In the genomic region with DNA sequence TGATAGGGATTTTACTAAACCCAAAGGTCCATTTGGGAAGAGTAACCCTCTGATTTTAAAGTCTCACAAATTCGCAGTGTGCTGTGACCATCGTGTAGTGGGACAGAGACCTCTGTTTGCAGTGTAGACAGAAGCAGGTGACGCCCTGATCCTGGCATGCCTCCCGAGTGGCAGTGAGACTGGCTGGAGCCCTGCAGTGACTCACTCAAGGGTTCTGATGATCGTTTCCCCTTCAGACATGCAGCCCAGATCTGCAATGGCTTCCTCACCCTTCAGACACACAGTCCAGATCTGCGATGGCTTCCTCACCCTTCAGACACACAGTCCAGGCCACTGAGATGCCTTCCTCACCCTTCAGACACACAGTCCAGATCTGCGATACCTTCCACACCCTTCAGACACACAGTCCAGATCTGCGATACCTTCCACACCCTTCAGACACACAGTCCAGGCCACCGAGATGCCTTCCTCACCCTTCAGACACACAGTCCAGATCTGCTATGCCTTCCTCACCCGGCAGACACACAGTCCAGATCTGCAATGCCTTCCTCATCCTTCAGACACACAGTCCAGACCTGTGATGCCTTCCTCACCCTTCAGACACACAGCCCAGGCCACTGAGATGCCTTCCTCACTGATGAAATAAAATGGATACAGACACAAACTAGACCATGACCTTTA, we compare ENCODE assay signal across 1 cellular context.
TF ChIP-seq lines count a peak whose summit lies in the region.

No MANE protein-coding gene starts in this region.

TF ChIP-seq in SK-N-SH treated with all-trans-retinoic acid at 6 μM for 48 hours, 23 proteins besides CTCF, POLR2A, EP300 and RAD21 (continued from another document):
- TF ChIP-seq SNAI2 (CRISPR knock-in tag; IDR thresholded peaks at IDR 0.05) (no peak), CREB5 (CRISPR knock-in tag; IDR thresholded peaks at IDR 0.05; ENCODE audit: low read depth) (no peak), PPARA (CRISPR knock-in tag; IDR thresholded peaks at IDR 0.05; ENCODE audit: borderline replicate concordance) (no peak), ZNF565 (CRISPR knock-in tag; conservative IDR thresholded peaks at IDR 0.05; ENCODE audit: low read depth) (no peak), ZFP3 (CRISPR knock-in tag; IDR thresholded peaks at IDR 0.05) (no peak), ZC3H10 (CRISPR knock-in tag; IDR thresholded peaks at IDR 0.05) (no peak), ZNF8 (CRISPR knock-in tag; IDR thresholded peaks at IDR 0.05) (no peak), OSR1 (CRISPR knock-in tag; IDR thresholded peaks at IDR 0.05) (no peak), CSDC2 (CRISPR knock-in tag; IDR thresholded peaks at IDR 0.05) (no peak), POU6F1 (CRISPR knock-in tag; IDR thresholded peaks at IDR 0.05; ENCODE audit: borderline replicate concordance, low read depth) (no peak)
- TF ChIP-seq, protein P1, sequence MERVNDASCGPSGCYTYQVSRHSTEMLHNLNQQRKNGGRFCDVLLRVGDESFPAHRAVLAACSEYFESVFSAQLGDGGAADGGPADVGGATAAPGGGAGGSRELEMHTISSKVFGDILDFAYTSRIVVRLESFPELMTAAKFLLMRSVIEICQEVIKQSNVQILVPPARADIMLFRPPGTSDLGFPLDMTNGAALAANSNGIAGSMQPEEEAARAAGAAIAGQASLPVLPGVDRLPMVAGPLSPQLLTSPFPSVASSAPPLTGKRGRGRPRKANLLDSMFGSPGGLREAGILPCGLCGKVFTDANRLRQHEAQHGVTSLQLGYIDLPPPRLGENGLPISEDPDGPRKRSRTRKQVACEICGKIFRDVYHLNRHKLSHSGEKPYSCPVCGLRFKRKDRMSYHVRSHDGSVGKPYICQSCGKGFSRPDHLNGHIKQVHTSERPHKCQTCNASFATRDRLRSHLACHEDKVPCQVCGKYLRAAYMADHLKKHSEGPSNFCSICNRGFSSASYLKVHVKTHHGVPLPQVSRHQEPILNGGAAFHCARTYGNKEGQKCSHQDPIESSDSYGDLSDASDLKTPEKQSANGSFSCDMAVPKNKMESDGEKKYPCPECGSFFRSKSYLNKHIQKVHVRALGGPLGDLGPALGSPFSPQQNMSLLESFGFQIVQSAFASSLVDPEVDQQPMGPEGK (CRISPR knock-in tag; IDR thresholded peaks at IDR 0.05; ENCODE audit: borderline replicate concordance): no peak
